Comparison of ENCODE assay signal across 7 cellular contexts in the genomic region with DNA sequence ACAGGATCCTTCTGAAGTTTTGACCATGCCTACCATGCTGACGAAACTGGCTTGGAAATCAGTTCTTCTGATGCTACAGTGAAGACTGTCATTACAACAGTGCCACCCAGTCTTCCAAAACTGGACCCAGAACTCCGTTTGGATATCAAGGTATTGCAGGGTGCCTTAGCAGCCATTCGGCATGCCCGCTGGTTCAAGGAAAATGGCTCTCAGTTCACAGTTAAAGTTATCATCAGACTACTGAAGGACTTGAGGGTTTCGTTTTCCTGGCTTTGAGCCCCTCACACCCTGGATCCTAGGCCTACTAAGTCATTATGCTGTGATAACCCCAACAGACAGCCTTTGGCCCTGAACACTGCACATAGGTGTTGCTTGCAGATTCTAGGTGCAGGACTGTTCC.
"Had no signal": no experiment of that assay in that cellular context is flagged by ENCODE, and none has a peak within 500 bp of the region (broad histone marks: within the 10 kb centered on the region; RNA-seq: fewer than 3 reads in every experiment).

No MANE protein-coding gene starts in this region.

- H3K9me3 Mint-ChIP-seq: GM23338 had no signal

- H3K9me3 ChIP-seq: HAP-1 had no signal

- H3K27me3 Mint-ChIP-seq: IgD-negative memory B cell had no signal

- H3K4me1 ChIP-seq: HAP-1 had no signal

- DNase-seq: KBM-7 had no signal

- H3K27ac Mint-ChIP-seq: GM23338 had no signal

- H3K4me2 ChIP-seq: GM23338 had no signal

- FAIRE-seq: H1, H54, HTR-8/SVneo had no signal

- H3K4me3 ChIP-seq: GM23338, HAP-1 had no signal

- ATAC-seq: GM23338 had no signal

- H3K36me3 Mint-ChIP-seq: IgD-negative memory B cell had no signal

- H3K4me1 Mint-ChIP-seq: IgD-negative memory B cell had no signal

- H3K4me3 Mint-ChIP-seq: GM23338 had no signal

- H3K36me3 ChIP-seq: HAP-1 had no signal

- H2AFZ ChIP-seq: GM23338 had no signal
